ENCODE assay signal across 8 cellular contexts in the genomic region with DNA sequence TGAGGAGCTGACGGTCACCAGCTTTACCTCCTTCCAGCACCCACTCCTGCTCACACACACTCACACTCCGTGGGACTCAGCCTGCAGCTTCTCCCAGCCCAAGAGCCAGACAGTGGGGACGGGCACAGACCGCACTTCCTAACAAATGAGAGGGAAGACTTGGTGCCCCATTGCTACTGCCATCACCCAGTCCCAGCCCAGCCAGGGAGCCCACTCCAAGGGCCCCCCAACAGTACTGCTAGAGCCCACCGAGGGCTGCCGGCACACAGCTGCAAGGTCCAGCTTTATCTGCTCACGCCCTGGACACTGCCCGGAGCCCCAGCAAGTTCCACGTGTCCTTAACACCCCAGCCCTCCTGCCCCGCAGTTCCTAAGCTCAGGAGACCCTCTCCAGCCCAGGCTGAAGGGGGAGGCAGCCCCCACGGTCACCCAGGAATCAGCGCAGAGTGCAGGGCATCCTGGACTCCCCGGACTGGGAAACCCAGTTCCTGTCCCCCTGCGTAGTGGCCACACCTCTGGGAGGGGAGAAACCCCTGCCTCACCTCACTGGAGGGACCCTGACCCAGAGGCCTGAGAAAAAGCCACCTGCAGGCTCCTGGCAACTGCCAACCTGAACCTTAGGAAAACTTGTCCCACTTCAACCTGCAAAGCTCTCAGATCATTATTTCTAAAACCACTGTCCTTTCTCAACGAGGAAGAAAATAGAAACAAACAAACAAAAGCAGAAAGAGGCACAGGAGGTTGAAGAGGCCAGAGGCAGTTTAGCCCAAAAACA. TPM values are rescaled to one million over a fixed set of nuclear protein-coding genes. Genes with fewer than 3 reads are reported as not detected.
DNase-seq lines count a peak whose midpoint lies in the region; ATAC-seq and TF ChIP-seq lines count a peak whose summit lies in the region.
"Not testable (repeated sequence)": the region's sequence is repeated elsewhere in the genome, so short reads cannot be mapped to it uniquely, and the experiment has no call there.

No MANE protein-coding gene starts in this region.

- not testable (repeated sequence) for H3K36me3 ChIP-seq in BE2C; SU-DHL-6 (ENCODE audit: low read length); endocrine pancreas (ENCODE audit: control insufficient read depth, insufficient read depth, low read length); iPS-20b (ENCODE audit: insufficient read depth, low read depth, low read length); neural progenitor cell; stomach smooth muscle (ENCODE audit: control insufficient read depth in 2 of 2, insufficient read depth in 2 of 2, low read length in 2 of 2)

- H3K9me3 ChIP-seq in BE2C; SU-DHL-6 (ENCODE audit: insufficient read depth, low read length); endocrine pancreas (ENCODE audit: control insufficient read depth, low read length); iPS-20b (ENCODE audit: insufficient read depth, low read depth, low read length); neural progenitor cell (ENCODE audit: low read depth); stomach smooth muscle (ENCODE audit: control insufficient read depth in 2 of 2, low read length in 2 of 2): not testable (repeated sequence)

- H2AFZ ChIP-seq in SU-DHL-6 (ENCODE audit: low read depth, low read length, severe bottlenecking), result peak overlapping the region; percentile 100
- H2AFZ ChIP-seq in neural progenitor cell (replicated peaks), result not testable (repeated sequence)

- peak overlapping the region; percentile 92 for H3K4me3 Mint-ChIP-seq in activated naive CD8-positive, alpha-beta T cell treated with anti-CD3 and anti-CD28 coated beads, Interleukin-2, amount 10 ng/mL, durations not matched to agents 7 days and 5 days
- H3K4me3 Mint-ChIP-seq in neural progenitor cell, result peak overlapping the region; percentile 87

- TF ChIP-seq CTCF in BE2C (IDR thresholded peaks at IDR 0.05; ENCODE audit: low read depth, low read length); HL-60 (IDR thresholded peaks at IDR 0.05; ENCODE audit: insufficient read depth, low read length); SU-DHL-6 (IDR thresholded peaks at IDR 0.05; ENCODE audit: insufficient read depth, low read length, poor library complexity, severe bottlenecking); neural progenitor cell (IDR thresholded peaks at IDR 0.05): not testable (repeated sequence)

- peaks cover 34% of the 10 kb centered on the region for H3K4me1 Mint-ChIP-seq in activated naive CD8-positive, alpha-beta T cell treated with anti-CD3 and anti-CD28 coated beads, Interleukin-2, amount 10 ng/mL, durations not matched to agents 7 days and 5 days
- peaks cover 16% of the 10 kb centered on the region for H3K4me1 Mint-ChIP-seq in neural progenitor cell

- not testable (repeated sequence) for H3K27ac ChIP-seq in HL-60 (replicated peaks); SU-DHL-6 (ENCODE audit: low read depth, low read length); iPS-20b (ENCODE audit: low read length); neural progenitor cell; stomach smooth muscle (ENCODE audit: low read length)

- not testable (repeated sequence) for ATAC-seq in activated naive CD8-positive, alpha-beta T cell treated with anti-CD3 and anti-CD28 coated beads, Interleukin-2, amount 10 ng/mL, durations not matched to agents 7 days and 5 days (ENCODE audit: low read depth)

- not testable (repeated sequence) for H3K27me3 ChIP-seq in BE2C; HL-60 (ENCODE audit: insufficient read depth, poor library complexity, severe bottlenecking); SU-DHL-6 (ENCODE audit: low read length); endocrine pancreas (ENCODE audit: control insufficient read depth, insufficient read depth, low read length); stomach smooth muscle (ENCODE audit: control insufficient read depth in 1 of 2, insufficient read depth in 2 of 2, low read length in 2 of 2)
- H3K27me3 ChIP-seq in iPS-20b (ENCODE audit: insufficient read depth, low read length) (peaks cover 24% of the 10 kb centered on the region), neural progenitor cell (peaks cover 16% of the 10 kb centered on the region)

- H3K4me2 ChIP-seq in SU-DHL-6 (ENCODE audit: low read depth, low read length, poor library complexity, severe bottlenecking) (peak overlapping the region; percentile 61), neural progenitor cell (peak overlapping the region; percentile 92)

- peak overlapping the region; percentile 85 for H3K27ac Mint-ChIP-seq in activated naive CD8-positive, alpha-beta T cell treated with anti-CD3 and anti-CD28 coated beads, Interleukin-2, amount 10 ng/mL, durations not matched to agents 7 days and 5 days
- H3K27ac Mint-ChIP-seq in neural progenitor cell, result peak overlapping the region; percentile 72

- not testable (repeated sequence) for H3F3A ChIP-seq in SU-DHL-6 (ENCODE audit: insufficient read depth); neural progenitor cell (ENCODE audit: low read depth)

- H3K36me3 Mint-ChIP-seq in activated naive CD8-positive, alpha-beta T cell treated with anti-CD3 and anti-CD28 coated beads, Interleukin-2, amount 10 ng/mL, durations not matched to agents 7 days and 5 days, result peaks cover 11% of the 10 kb centered on the region
- H3K36me3 Mint-ChIP-seq in neural progenitor cell, result not testable (repeated sequence)

- POLR2A ChIA-PET in activated naive CD8-positive, alpha-beta T cell treated with anti-CD3 and anti-CD28 coated beads, Interleukin-2, amount 10 ng/mL, durations not matched to agents 7 days and 5 days (lab: Charles Lee), result interaction anchor here (2.3 kb wide), 1 partner anchor 67 kb away, joined by 6 read pairs; no protein-coding TSS in a partner anchor

- peaks cover 16% of the 10 kb centered on the region for H3K27me3 Mint-ChIP-seq in activated naive CD8-positive, alpha-beta T cell treated with anti-CD3 and anti-CD28 coated beads, Interleukin-2, amount 10 ng/mL, durations not matched to agents 7 days and 5 days
- H3K27me3 Mint-ChIP-seq in neural progenitor cell (ENCODE audit: insufficient read depth, low read depth), result not testable (repeated sequence)

- DNase-seq in BE2C; HL-60 (ENCODE audit: low read depth in 1 of 2, low spot score in 1 of 2); activated naive CD8-positive, alpha-beta T cell treated with anti-CD3 and anti-CD28 coated beads, Interleukin-2, amount 10 ng/mL, durations not matched to agents 7 days and 5 days; neural progenitor cell (ENCODE audit: low spot score): not testable (repeated sequence)

- peaks cover 39% of the 10 kb centered on the region for H3K79me2 ChIP-seq in SU-DHL-6 (ENCODE audit: insufficient read depth, low read length)
- peaks cover 28% of the 10 kb centered on the region for H3K79me2 ChIP-seq in neural progenitor cell (ENCODE audit: low read depth)

- not testable (repeated sequence) for H4K20me1 ChIP-seq in SU-DHL-6 (ENCODE audit: low read depth, low read length)
- H4K20me1 ChIP-seq in neural progenitor cell (ENCODE audit: low read depth), result peaks cover 16% of the 10 kb centered on the region

- not testable (repeated sequence) for H3K9me3 Mint-ChIP-seq in activated naive CD8-positive, alpha-beta T cell treated with anti-CD3 and anti-CD28 coated beads, Interleukin-2, amount 10 ng/mL, durations not matched to agents 7 days and 5 days; neural progenitor cell

- H3K4me3 ChIP-seq in BE2C (ENCODE audit: low read depth, low read length), result peak overlapping the region; percentile 81
- H3K4me3 ChIP-seq in HL-60 (replicated peaks; ENCODE audit: insufficient read depth, low read length), result peak overlapping the region; percentile 92; the same call in 1 of the 2 replicates
- H3K4me3 ChIP-seq in SU-DHL-6 (ENCODE audit: insufficient read depth, low read length, poor library complexity, severe bottlenecking), result peak overlapping the region; percentile 90
- H3K4me3 ChIP-seq in endocrine pancreas (ENCODE audit: control insufficient read depth, insufficient read depth, low read length), result peak overlapping the region; percentile 72
- H3K4me3 ChIP-seq in iPS-20b (ENCODE audit: low read length), result peak overlapping the region; percentile 77
- H3K4me3 ChIP-seq in neural progenitor cell, result peak overlapping the region; percentile 78
- peak overlapping the region; percentile 60 to 80 for H3K4me3 ChIP-seq in stomach smooth muscle (ENCODE audit: low read length in 2 of 2)

- not testable (repeated sequence) for H3K4me1 ChIP-seq in BE2C; endocrine pancreas (ENCODE audit: control insufficient read depth, insufficient read depth, low read length); iPS-20b (ENCODE audit: insufficient read depth, low read length); neural progenitor cell
- H3K4me1 ChIP-seq in stomach smooth muscle (ENCODE audit: control insufficient read depth, insufficient read depth, low read length), result peaks cover 21% of the 10 kb centered on the region

- H3K9me2 ChIP-seq in SU-DHL-6 (replicated peaks; ENCODE audit: insufficient read depth, low read length), result not testable (repeated sequence)

- H3K9ac ChIP-seq in SU-DHL-6 (ENCODE audit: low read length) (peak overlapping the region; percentile 97), endocrine pancreas (ENCODE audit: control insufficient read depth, insufficient read depth, low read length) (peak overlapping the region; percentile 81), iPS-20b (ENCODE audit: low read depth, low read length) (peak overlapping the region; percentile 61; the same call in 1 of the 2 replicates), stomach smooth muscle (ENCODE audit: low read length in 2 of 2) (peak overlapping the region; percentile 47 to 54)
- not testable (repeated sequence) for H3K9ac ChIP-seq in neural progenitor cell

RNA-seq across cellular contexts. Expression of a gene that starts 1.6 kb away (rescaled TPM):
- 23.7 TPM for polyA plus RNA-seq in BE2C (2012; ENCODE audit: insufficient read depth, insufficient read length, low read depth)
- total RNA-seq in activated naive CD8-positive, alpha-beta T cell treated with anti-CD3 and anti-CD28 coated beads, Interleukin-2, amount 10 ng/mL, durations not matched to agents 7 days and 5 days, result 100 to 1,000 TPM; 371 to 410 TPM
- total RNA-seq in neural progenitor cell (ENCODE audit: low replicate concordance), result 83.1 and 85.4 TPM in 2 replicates
